ENCODE assay signal across 1 cellular context in the genomic region with DNA sequence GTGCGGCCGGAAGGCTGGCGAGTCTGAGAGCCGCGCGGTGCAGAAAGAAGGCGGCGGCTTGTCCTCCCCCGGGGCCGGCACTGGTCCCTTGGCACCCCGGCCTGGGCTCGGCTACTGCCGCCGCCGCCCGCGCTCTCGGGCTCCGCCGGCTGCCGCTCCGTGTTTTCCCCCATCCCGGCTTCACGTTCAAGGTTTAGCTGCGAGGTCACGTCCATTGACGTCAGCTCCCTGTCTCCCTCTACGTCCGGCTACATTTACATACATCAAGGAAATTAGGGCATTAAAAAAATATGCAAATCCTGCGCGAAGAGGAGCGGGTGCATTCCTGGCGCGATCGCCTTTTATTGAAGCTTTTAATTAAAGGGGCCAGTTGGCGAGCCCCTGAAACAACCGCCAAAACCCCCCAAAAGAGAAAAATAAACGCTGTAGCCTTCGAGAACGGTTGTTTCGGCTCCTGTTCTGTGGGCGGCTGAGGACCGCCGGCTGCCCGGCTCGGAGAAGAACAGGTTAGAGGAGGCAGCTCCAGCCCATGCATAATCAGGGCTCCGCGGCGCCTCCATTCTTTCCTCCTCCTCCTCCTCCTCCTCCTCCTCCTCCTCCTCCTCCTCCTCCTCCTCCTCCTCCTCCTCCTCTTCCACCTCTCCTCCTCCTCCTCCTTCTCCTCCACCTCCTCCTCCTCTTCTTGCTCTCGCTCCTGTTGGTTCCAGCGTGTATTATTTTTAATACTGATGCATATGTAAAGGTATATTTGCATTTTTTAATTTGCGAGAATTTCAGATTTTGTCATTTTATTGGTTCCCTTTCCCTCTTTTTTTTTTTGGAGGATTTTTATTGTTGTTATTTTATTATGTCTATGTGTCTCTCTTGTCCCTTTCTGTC.
TF ChIP-seq lines count a peak whose summit lies in the region.

No MANE protein-coding gene starts in this region.

TF ChIP-seq in GM12878, 131 proteins besides CTCF, POLR2A, EP300 and RAD21 (continued from another document):
- TF ChIP-seq, protein P1, sequence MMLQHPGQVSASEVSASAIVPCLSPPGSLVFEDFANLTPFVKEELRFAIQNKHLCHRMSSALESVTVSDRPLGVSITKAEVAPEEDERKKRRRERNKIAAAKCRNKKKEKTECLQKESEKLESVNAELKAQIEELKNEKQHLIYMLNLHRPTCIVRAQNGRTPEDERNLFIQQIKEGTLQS (IDR thresholded peaks at IDR 0.05; ENCODE audit: borderline replicate concordance, extremely low read depth, low read depth, low read length): no peak
- TF ChIP-seq PRDM15 (CRISPR knock-in tag; IDR thresholded peaks at IDR 0.05) (no peak), ZNF622 (IDR thresholded peaks at IDR 0.05) (no peak), ZNF274 (IDR thresholded peaks at IDR 0.05; ENCODE audit: insufficient read depth, insufficient read length) (no peak), JUNB (IDR thresholded peaks at IDR 0.05) (no peak), MEF2B (IDR thresholded peaks at IDR 0.05; ENCODE audit: partially characterized antibody, poor library complexity, severe bottlenecking) (peak; percentile 76), PKNOX1 (IDR thresholded peaks at IDR 0.05) (no peak), POLR2AphosphoS2 (IDR thresholded peaks at IDR 0.05; ENCODE audit: low read depth, low read length) (no peak), SUZ12 (IDR thresholded peaks at IDR 0.05; ENCODE audit: unreplicated experiment) (peak; percentile 42), ZNF384 (IDR thresholded peaks at IDR 0.05; ENCODE audit: borderline replicate concordance, low read depth, low read length) (peak; percentile 40; the same call in 1 of the 2 replicates), CUX1 (IDR thresholded peaks at IDR 0.05; ENCODE audit: insufficient replicate concordance, low read depth, low read length) (no peak), REST (IDR thresholded peaks at IDR 0.05; ENCODE audit: low read depth, low read length) (no peak), DPF2 (IDR thresholded peaks at IDR 0.05) (peak; percentile 46; the same call in 1 of the 2 replicates), IKZF1 (conservative IDR thresholded peaks at IDR 0.05) (peak; percentile 43; the same call in 1 of the 2 replicates), MEF2A (IDR thresholded peaks at IDR 0.05; ENCODE audit: insufficient read depth, low read depth, low read length) (no peak), SP1 (IDR thresholded peaks at IDR 0.05; ENCODE audit: low read depth, low read length) (peak; percentile 71), CREB1 (IDR thresholded peaks at IDR 0.05; ENCODE audit: low read depth) (peak; percentile 55; the same call in 1 of the 2 replicates), YBX1 (IDR thresholded peaks at IDR 0.05) (no peak), CREM (IDR thresholded peaks at IDR 0.05; ENCODE audit: low read depth) (peak; percentile 49; the same call in 1 of the 2 replicates), CEBPB (IDR thresholded peaks at IDR 0.05; ENCODE audit: borderline replicate concordance in 1 of 2, low read depth in 2 of 2, low read length in 2 of 2) (no peak), ZNF24 (IDR thresholded peaks at IDR 0.05) (no peak), CHD4 (IDR thresholded peaks at IDR 0.05) (no peak), RBBP5 (conservative IDR thresholded peaks at IDR 0.05) (no peak), POU2F2 (IDR thresholded peaks at IDR 0.05; ENCODE audit: borderline replicate concordance, low read depth, low read length) (peak; percentile 93), RUNX3 (IDR thresholded peaks at IDR 0.05; ENCODE audit: low read length) (no peak), ZSCAN29 (IDR thresholded peaks at IDR 0.05) (no peak), IKZF2 (IDR thresholded peaks at IDR 0.05) (0 out of 4 replicates have a peak, but pooled peaks of 1 of the 2 experiments have one; percentile 16), NFXL1 (IDR thresholded peaks at IDR 0.05; ENCODE audit: borderline replicate concordance) (no peak; the same call in 1 of the 2 replicates), ZNF592 (IDR thresholded peaks at IDR 0.05) (no peak), ZNF217 (IDR thresholded peaks at IDR 0.05) (no peak)
- TF ChIP-seq, protein P2, sequence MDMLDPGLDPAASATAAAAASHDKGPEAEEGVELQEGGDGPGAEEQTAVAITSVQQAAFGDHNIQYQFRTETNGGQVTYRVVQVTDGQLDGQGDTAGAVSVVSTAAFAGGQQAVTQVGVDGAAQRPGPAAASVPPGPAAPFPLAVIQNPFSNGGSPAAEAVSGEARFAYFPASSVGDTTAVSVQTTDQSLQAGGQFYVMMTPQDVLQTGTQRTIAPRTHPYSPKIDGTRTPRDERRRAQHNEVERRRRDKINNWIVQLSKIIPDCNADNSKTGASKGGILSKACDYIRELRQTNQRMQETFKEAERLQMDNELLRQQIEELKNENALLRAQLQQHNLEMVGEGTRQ (IDR thresholded peaks at IDR 0.05; ENCODE audit: borderline replicate concordance, low read depth, low read length): no peak
